In the genomic region with DNA sequence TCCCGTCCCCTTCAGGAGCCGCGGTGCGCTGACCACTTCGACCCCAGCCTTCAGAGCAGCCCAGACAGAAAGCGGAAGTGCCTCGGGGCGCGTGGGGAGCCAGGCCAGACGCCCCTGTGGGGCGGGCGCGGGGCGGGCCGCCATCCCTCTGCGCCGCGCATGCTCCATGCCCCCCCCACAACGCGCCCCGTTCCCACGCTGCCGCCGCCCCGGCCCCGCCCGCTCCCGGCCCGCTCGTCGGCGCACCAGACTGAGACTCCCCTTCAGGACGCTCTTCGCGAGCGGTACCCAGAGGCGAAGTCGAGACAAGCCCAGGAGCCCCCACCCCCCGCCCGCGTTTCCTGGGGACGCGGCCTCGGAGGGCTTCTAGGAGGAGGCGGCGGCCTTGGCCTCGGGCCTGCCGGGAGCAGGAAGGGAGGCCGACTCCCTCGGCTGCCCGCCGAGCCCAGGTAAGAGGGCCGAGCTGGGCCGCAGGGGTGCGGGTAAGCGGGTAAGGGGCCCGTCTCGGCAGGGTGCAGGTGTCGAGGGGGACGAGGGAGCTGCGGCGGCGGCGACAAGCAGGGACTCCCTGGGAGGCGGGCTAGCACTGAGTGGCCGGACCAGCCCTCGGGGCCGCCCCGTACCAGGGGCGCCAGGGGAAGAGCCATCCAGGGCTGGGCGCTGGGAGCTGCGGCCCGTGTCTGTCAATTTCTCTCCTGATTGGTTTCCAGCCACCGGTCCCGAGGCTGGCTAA, we compare ENCODE assay signal across 9 cellular contexts. TPM values are rescaled to one million over a fixed set of nuclear protein-coding genes. Genes with fewer than 3 reads are reported as not detected.
A peak's percentile ranks its signal among the peaks of the same experiment; 100 is the strongest.
DNase-seq lines count a peak whose midpoint lies in the region; ATAC-seq, FAIRE-seq and TF ChIP-seq lines count a peak whose summit lies in the region.
"Had no signal": no experiment of that assay in that cellular context is flagged by ENCODE, and none has a peak within 500 bp of the region (broad histone marks: within the 10 kb centered on the region; RNA-seq: fewer than 3 reads in every experiment).

A gene with protein sequence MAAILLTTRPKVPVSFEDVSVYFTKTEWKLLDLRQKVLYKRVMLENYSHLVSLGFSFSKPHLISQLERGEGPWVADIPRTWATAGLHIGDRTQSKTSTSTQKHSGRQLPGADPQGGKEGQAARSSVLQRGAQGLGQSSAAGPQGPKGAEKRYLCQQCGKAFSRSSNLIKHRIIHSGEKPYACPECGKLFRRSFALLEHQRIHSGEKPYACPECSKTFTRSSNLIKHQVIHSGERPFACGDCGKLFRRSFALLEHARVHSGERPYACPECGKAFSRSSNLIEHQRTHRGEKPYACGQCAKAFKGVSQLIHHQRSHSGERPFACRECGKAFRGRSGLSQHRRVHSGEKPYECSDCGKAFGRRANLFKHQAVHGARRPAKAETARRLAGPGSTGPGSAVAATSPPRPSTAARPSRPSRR (plus strand): TSS at position 218 of the 733 bp plus-strand sequence. CDS start 6,851 bp downstream, outside the sequence.

- no peak for TF ChIP-seq CTCF in heart right ventricle (IDR thresholded peaks at IDR 0.05)

- H3K27ac ChIP-seq in heart right ventricle, result peak within 1 kb of the TSS in 5 of 10 donors; percentile 14 to 48 (median 22)
- H3K27ac ChIP-seq in small intestine (ENCODE audit: low read depth in 1 of 2, low read length in 1 of 2), result no peak within 1 kb of the TSS

- peak; percentile 16 to 23 for DNase-seq in activated CD4-positive, alpha-beta T cell treated with anti-CD3 and anti-CD28 coated beads for 24 hours (ENCODE audit: low read depth in 2 of 2)
- DNase-seq in activated CD4-positive, alpha-beta T cell treated with anti-CD3 and anti-CD28 coated beads for 1 hour, result no peak
- peak; percentile 7 for DNase-seq in MG63
- DNase-seq in activated T-helper 9 cell treated with anti-CD3 and anti-CD28 coated beads, Interleukin-2, amount 50 U/mL, for 16 hours (ENCODE audit: low read depth), result peak; percentile 25
- DNase-seq in heart right ventricle, result peak in 1 of 2 donors; percentile 58
- DNase-seq in small intestine, result peak; percentile 9
- DNase-seq in NCI-H82 (lab: John Stamatoyannopoulos, UW), result no peak
- DNase-seq: DND-41 had no signal

- H3K27me3 ChIP-seq in MG63 (no peaks in the 10 kb centered on the region), heart right ventricle (peaks cover 0 to 12% (median 0%) of the 10 kb centered on the region in 7 donors), small intestine (ENCODE audit: control insufficient read depth in 2 of 2, insufficient read depth in 2 of 2, low read length in 2 of 2) (no peaks in the 10 kb centered on the region)

- H3K9me3 ChIP-seq in MG63 (no peaks in the 10 kb centered on the region), heart right ventricle (no peaks in the 10 kb centered on the region), small intestine (ENCODE audit: control insufficient read depth, low read depth) (no peaks in the 10 kb centered on the region)

- 3 to 5% methylated on average over 20 to 71 of the region's 75 CpGs for WGBS in heart right ventricle, 2 donors
- 1 to 42% (median 5%) methylated on average over 22 to 75 of the region's 75 CpGs for WGBS in small intestine, 3 donors

- H3K4me1 ChIP-seq in heart right ventricle (peaks cover 0 to 12% (median 0%) of the 10 kb centered on the region in 9 donors), small intestine (ENCODE audit: control insufficient read depth in 2 of 2, insufficient read depth in 1 of 2, low read depth in 1 of 2, low read length in 1 of 2) (no peaks in the 10 kb centered on the region)

- peak; percentile 59 to 75 (median 64) for ATAC-seq in heart right ventricle
- ATAC-seq in HG03097 (IDR thresholded peaks at IDR 0.05; ENCODE audit: low FRiP score, unreplicated experiment), result no peak

- no peak for FAIRE-seq in small intestine (lab: Jason Lieb, UNC)

- intact Hi-C loops in heart right ventricle (cut with DNase I), result no loop called here

- no peaks in the 10 kb centered on the region for H3K36me3 ChIP-seq in MG63
- no peaks in the 10 kb centered on the region for H3K36me3 ChIP-seq in heart right ventricle
- no peaks in the 10 kb centered on the region for H3K36me3 ChIP-seq in small intestine (ENCODE audit: control insufficient read depth in 2 of 2, insufficient read depth in 2 of 2, low read length in 2 of 2)

- H3K4me3 ChIP-seq in MG63, result peak within 1 kb of the TSS; percentile 40
- H3K4me3 ChIP-seq in heart right ventricle, result peak within 1 kb of the TSS; percentile 35 to 61 (median 56)
- H3K4me3 ChIP-seq in small intestine (ENCODE audit: low read depth in 1 of 2, low read length in 2 of 2), result peak within 1 kb of the TSS in 1 of 2 donors; percentile 49

RNA-seq across cellular contexts. Expression of the gene that starts here (rescaled TPM):
- 0.02 and 0.07 TPM in 2 replicates for total RNA-seq in MG63 (2014; rRNA removed; shearing (Covaris generic); ENCODE audit: low replicate concordance)
- 1 to 10 TPM in 3 of 10 donors, under 1 TPM in 7; 0.17 to 1.6 (median 0.44) TPM for total RNA-seq in heart right ventricle
- polyA plus RNA-seq in heart right ventricle (under 1 TPM; 0.23 to 0.51 TPM), small intestine (under 1 TPM in 2 of 3 donors, not detected in 1; 0.27 to 0.42 TPM)

Comparison
In these comparisons a context has a peak if more than half of its experiments do, and no peak if none do; other contexts are left out.
1. DNase-seq: peak in activated CD4-positive, alpha-beta T cell treated with anti-CD3 and anti-CD28 coated beads for 24 hours (2 of 2) and activated T-helper 9 cell treated with anti-CD3 and anti-CD28 coated beads, Interleukin-2, amount 50 U/mL, for 16 hours (single experiment); none in activated CD4-positive, alpha-beta T cell treated with anti-CD3 and anti-CD28 coated beads for 1 hour (single experiment) and NCI-H82 (single experiment).
2. Peak in DNase-seq and H3K4me3 ChIP-seq in MG63; RNA of the gene not detected or under 1 TPM.
3. Peak in DNase-seq in small intestine; RNA of the gene not detected or under 1 TPM.